ENCODE assay signal across 28 cellular contexts in genomic region chr12:41893491-41893890, GRCh38.
"Had no signal": no experiment of that assay in that cellular context is flagged by ENCODE, and none has a peak within 500 bp of the region (broad histone marks: within the 10 kb centered on the region; RNA-seq: fewer than 3 reads in every experiment).

No MANE protein-coding gene starts in this region.

- H3K9me3 ChIP-seq: ovary, psoas muscle, suprapubic skin, testis, transverse colon, uterus had no signal

- DNase-seq: natural killer cell; occipital lobe; ovary; posterior cingulate gyrus; psoas muscle; right cardiac atrium; spleen; stimulated activated CD4-positive, alpha-beta T cell treated with anti-CD3 and anti-CD28 coated beads, Interleukin-12 subunit alpha, Interleukin-12 subunit beta, amount 100 ng/mL, for 4 hours; stimulated activated CD4-positive, alpha-beta T cell treated with anti-CD3 and anti-CD28 coated beads, Interleukin-1b, Interleukin-23, amount 100 ng/mL, for 48 hours; stimulated activated CD4-positive, alpha-beta T cell treated with anti-CD3 and anti-CD28 coated beads, Interleukin-4, amount 100 ng/mL, for 1 hour; stimulated activated CD4-positive, alpha-beta T cell treated with anti-CD3 and anti-CD28 coated beads, Interleukin-4, amount 100 ng/mL, for 4 hours; stimulated activated CD8-positive, alpha-beta memory T cell treated with anti-CD3 and anti-CD28 coated beads, Interleukin-4, amount 100 ng/mL, for 48 hours; stimulated activated naive CD4-positive, alpha-beta T cell; stimulated activated naive CD8-positive, alpha-beta T cell treated with anti-CD3 and anti-CD28 coated beads, Interleukin-15, amount 100 ng/mL, for 72 hours; stimulated activated naive CD8-positive, alpha-beta T cell treated with anti-CD3 and anti-CD28 coated beads, Interleukin-15, Interleukin-2, amounts not matched to agents 100 U/mL and 50 U/mL, for 24 hours; substantia nigra; testis; tibial artery; transverse colon; upper lobe of right lung; uterus had no signal

- ATAC-seq: natural killer cell; psoas muscle; right cardiac atrium; sciatic nerve; stimulated activated memory B cell treated with anti-CD40 and anti-IgM and Interleukin-4, amounts not matched to agents 10 μg/mL and 1 μg/mL and 100 μg/mL, for 72 hours; stimulated activated naive CD8-positive, alpha-beta T cell treated with anti-CD3 and anti-CD28 coated beads, Interleukin-15, amount 100 ng/mL, for 72 hours; stimulated activated naive CD8-positive, alpha-beta T cell treated with anti-CD3 and anti-CD28 coated beads, Interleukin-15, Interleukin-2, amounts not matched to agents 100 U/mL and 50 U/mL, for 24 hours; upper lobe of right lung had no signal

- H3K4me3 ChIP-seq: neural progenitor cell, ovary, psoas muscle, skin epidermis, smooth muscle cell, spleen, suprapubic skin, testis, tibial artery, transverse colon, upper lobe of right lung, uterus had no signal

- H3K36me3 ChIP-seq: neural progenitor cell, ovary, spleen, suprapubic skin, tibial artery, transverse colon, upper lobe of right lung, uterus had no signal

- H3K9ac ChIP-seq: neural progenitor cell, parathyroid adenoma had no signal

- H3K4me1 ChIP-seq: neural progenitor cell, parathyroid adenoma, psoas muscle, spleen, suprapubic skin, testis, tibial artery, transverse colon, upper lobe of right lung, uterus had no signal

- H3K27ac ChIP-seq: neural progenitor cell, ovary, parathyroid adenoma, psoas muscle, skin epidermis, spleen, suprapubic skin, testis, tibial artery, transverse colon, upper lobe of right lung, uterus had no signal

- H3K27me3 ChIP-seq: neural progenitor cell, ovary, spleen, suprapubic skin, testis, tibial artery, transverse colon, upper lobe of right lung, uterus had no signal
